ENCODE assay signal across 8 cellular contexts in genomic region chr1:46300673-46301405, GRCh38. TPM values are rescaled to one million over a fixed set of nuclear protein-coding genes. Genes with fewer than 3 reads are reported as not detected.
DNase-seq lines count a peak whose midpoint lies in the region; ATAC-seq lines count a peak whose summit lies in the region.

No MANE protein-coding gene starts in this region.

- H4K20me1 ChIP-seq in BLaER1 treated with 17β-estradiol and CSF1 and Interleukin-3, amounts not matched to agents 10 nM and 100 nM = peaks cover 27 to 88% (median 63%) of the 10 kb centered on the region in 11 experiments; a peak in 21 of 22 replicates

- no peak for ATAC-seq in natural killer cell treated with Interleukin-12 subunit alpha and Interleukin-12 subunit beta and Interleukin-15 and Interleukin-18, amount 100 ng/mL, for 72 hours
- no peak for ATAC-seq in HG02571 (IDR thresholded peaks at IDR 0.05; ENCODE audit: unreplicated experiment)
- no peak for ATAC-seq in HG02938 (IDR thresholded peaks at IDR 0.05; ENCODE audit: unreplicated experiment)

- peak overlapping the region; percentile 99 for H3K4me3 Mint-ChIP-seq in natural killer cell treated with Interleukin-12 subunit alpha and Interleukin-12 subunit beta and Interleukin-15 and Interleukin-18, amount 100 ng/mL, for 72 hours

- peak overlapping the region; percentile 93 to 100 (median 98) for H3K27ac ChIP-seq in BLaER1 treated with 17β-estradiol and CSF1 and Interleukin-3, amounts not matched to agents 10 nM and 100 nM
- H3K27ac ChIP-seq in ectodermal cell (ENCODE audit: insufficient read depth, low read depth, low read length, poor library complexity, severe bottlenecking) = no peak overlapping the region

- H3K9me3 ChIP-seq in BLaER1 treated with 17β-estradiol and CSF1 and Interleukin-3, amounts not matched to agents 10 nM and 100 nM (replicated peaks in 1 of 11) = no peaks in the 10 kb centered on the region
- no peaks in the 10 kb centered on the region for H3K9me3 ChIP-seq in ectodermal cell (ENCODE audit: control insufficient read depth, low read length)

- peak overlapping the region; percentile 97 to 100 (median 99) for H3K9ac ChIP-seq in BLaER1 treated with 17β-estradiol and CSF1 and Interleukin-3, amounts not matched to agents 10 nM and 100 nM

- peaks cover 23 to 57% (median 36%) of the 10 kb centered on the region in 11 experiments for H3K36me3 ChIP-seq in BLaER1 treated with 17β-estradiol and CSF1 and Interleukin-3, amounts not matched to agents 10 nM and 100 nM
- peaks cover 14% of the 10 kb centered on the region for H3K36me3 ChIP-seq in ectodermal cell (ENCODE audit: control insufficient read depth, insufficient read depth, low read length)

- H3K27me3 ChIP-seq in BLaER1 treated with 17β-estradiol and CSF1 and Interleukin-3, amounts not matched to agents 10 nM and 100 nM = no peaks in the 10 kb centered on the region
- no peaks in the 10 kb centered on the region for H3K27me3 ChIP-seq in ectodermal cell (ENCODE audit: control insufficient read depth, insufficient read depth, low read length, poor library complexity, severe bottlenecking)

- DNase-seq in NCI-H446 treated with DMSO at 0.1 percent for 48 hours (lab: John Stamatoyannopoulos, UW) (peak; percentile 4), HUDEP-2 (lab: John Stamatoyannopoulos, UW; ENCODE audit: unreplicated experiment in 76 of 76) (no peak), germinal center (ENCODE audit: low spot score) (no peak)
- DNase-seq in natural killer cell treated with Interleukin-12 subunit alpha and Interleukin-12 subunit beta and Interleukin-15 and Interleukin-18, amount 100 ng/mL, for 72 hours (ENCODE audit: low spot score) = no peak

- WGBS in ectodermal cell, 2 experiments = 73 to 77% methylated on average over 6 of the region's 6 CpGs

- H3K4me3 ChIP-seq in BLaER1 treated with 17β-estradiol and CSF1 and Interleukin-3, amounts not matched to agents 10 nM and 100 nM = peak overlapping the region; percentile 78 to 99 (median 92)
- H3K4me3 ChIP-seq in ectodermal cell (ENCODE audit: insufficient read depth, low read depth, low read length) = peak overlapping the region; percentile 71

- H3K4me1 Mint-ChIP-seq in natural killer cell treated with Interleukin-12 subunit alpha and Interleukin-12 subunit beta and Interleukin-15 and Interleukin-18, amount 100 ng/mL, for 72 hours (ENCODE audit: low read depth in 2 of 2) = peaks cover 27 to 30% of the 10 kb centered on the region in 2 donors

- H3K36me3 Mint-ChIP-seq in natural killer cell treated with Interleukin-12 subunit alpha and Interleukin-12 subunit beta and Interleukin-15 and Interleukin-18, amount 100 ng/mL, for 72 hours = peaks cover 21% of the 10 kb centered on the region

- peak overlapping the region; percentile 95 to 98 for H3K27ac Mint-ChIP-seq in natural killer cell treated with Interleukin-12 subunit alpha and Interleukin-12 subunit beta and Interleukin-15 and Interleukin-18, amount 100 ng/mL, for 72 hours

- H3K27me3 Mint-ChIP-seq in natural killer cell treated with Interleukin-12 subunit alpha and Interleukin-12 subunit beta and Interleukin-15 and Interleukin-18, amount 100 ng/mL, for 72 hours = no peaks in the 10 kb centered on the region

- H3K9me3 Mint-ChIP-seq in natural killer cell treated with Interleukin-12 subunit alpha and Interleukin-12 subunit beta and Interleukin-15 and Interleukin-18, amount 100 ng/mL, for 72 hours = no peaks in the 10 kb centered on the region

- peak overlapping the region; percentile 90 to 100 (median 97) for H3K4me2 ChIP-seq in BLaER1 treated with 17β-estradiol and CSF1 and Interleukin-3, amounts not matched to agents 10 nM and 100 nM

- H3K4me1 ChIP-seq in BLaER1 treated with 17β-estradiol and CSF1 and Interleukin-3, amounts not matched to agents 10 nM and 100 nM = peaks cover 30 to 41% (median 32%) of the 10 kb centered on the region in 10 experiments
- H3K4me1 ChIP-seq in ectodermal cell (ENCODE audit: control insufficient read depth, insufficient read depth, low read length) = peaks cover 8% of the 10 kb centered on the region

RNA-seq across cellular contexts. Expression of gene LRRC41, which starts 2.6 kb away (rescaled TPM):
- 81.1 TPM for polyA plus RNA-seq in ectodermal cell (2013, experiment 1 of 4)
- polyA plus RNA-seq in ectodermal cell (2013, experiment 2 of 4) = 80.4 TPM
- 57.3 TPM for polyA plus RNA-seq in ectodermal cell (2013, experiment 3 of 4)
- 64.8 TPM for polyA plus RNA-seq in ectodermal cell (2013, experiment 4 of 4)
- total RNA-seq in natural killer cell treated with Interleukin-12 subunit alpha and Interleukin-12 subunit beta and Interleukin-15 and Interleukin-18, amount 100 ng/mL, for 72 hours = 10 to 100 TPM; 43.2 to 45.5 TPM

RNA-seq across cellular contexts. Expression of gene UQCRH, which starts 2.7 kb away (rescaled TPM):
- polyA plus RNA-seq in ectodermal cell (2013, experiment 1 of 4) = 471 TPM
- 489 TPM for polyA plus RNA-seq in ectodermal cell (2013, experiment 2 of 4)
- 455 TPM for polyA plus RNA-seq in ectodermal cell (2013, experiment 3 of 4)
- 507 TPM for polyA plus RNA-seq in ectodermal cell (2013, experiment 4 of 4)
- 100 to 1,000 TPM; 236 to 253 TPM for total RNA-seq in natural killer cell treated with Interleukin-12 subunit alpha and Interleukin-12 subunit beta and Interleukin-15 and Interleukin-18, amount 100 ng/mL, for 72 hours

RNA-seq across cellular contexts. Expression of gene NSUN4, which starts 39.8 kb away (rescaled TPM):
- polyA plus RNA-seq in ectodermal cell (2013, experiment 1 of 4) = 18.2 TPM
- polyA plus RNA-seq in ectodermal cell (2013, experiment 2 of 4) = 19.2 TPM
- 17.1 TPM for polyA plus RNA-seq in ectodermal cell (2013, experiment 3 of 4)
- polyA plus RNA-seq in ectodermal cell (2013, experiment 4 of 4) = 15.8 TPM
- 10 to 100 TPM; 24.0 to 43.8 TPM for total RNA-seq in natural killer cell treated with Interleukin-12 subunit alpha and Interleukin-12 subunit beta and Interleukin-15 and Interleukin-18, amount 100 ng/mL, for 72 hours

RNA-seq across cellular contexts. Expression of gene RAD54L, which starts 53.3 kb away (rescaled TPM):
- 51.8 TPM for polyA plus RNA-seq in ectodermal cell (2013, experiment 1 of 4)
- 44.5 TPM for polyA plus RNA-seq in ectodermal cell (2013, experiment 2 of 4)
- 30.7 TPM for polyA plus RNA-seq in ectodermal cell (2013, experiment 3 of 4)
- 33.2 TPM for polyA plus RNA-seq in ectodermal cell (2013, experiment 4 of 4)
- total RNA-seq in natural killer cell treated with Interleukin-12 subunit alpha and Interleukin-12 subunit beta and Interleukin-15 and Interleukin-18, amount 100 ng/mL, for 72 hours = 10 to 100 TPM; 23.3 to 87.5 TPM
